Comparison of ENCODE assay signal across 9 cellular contexts in the genomic region with DNA sequence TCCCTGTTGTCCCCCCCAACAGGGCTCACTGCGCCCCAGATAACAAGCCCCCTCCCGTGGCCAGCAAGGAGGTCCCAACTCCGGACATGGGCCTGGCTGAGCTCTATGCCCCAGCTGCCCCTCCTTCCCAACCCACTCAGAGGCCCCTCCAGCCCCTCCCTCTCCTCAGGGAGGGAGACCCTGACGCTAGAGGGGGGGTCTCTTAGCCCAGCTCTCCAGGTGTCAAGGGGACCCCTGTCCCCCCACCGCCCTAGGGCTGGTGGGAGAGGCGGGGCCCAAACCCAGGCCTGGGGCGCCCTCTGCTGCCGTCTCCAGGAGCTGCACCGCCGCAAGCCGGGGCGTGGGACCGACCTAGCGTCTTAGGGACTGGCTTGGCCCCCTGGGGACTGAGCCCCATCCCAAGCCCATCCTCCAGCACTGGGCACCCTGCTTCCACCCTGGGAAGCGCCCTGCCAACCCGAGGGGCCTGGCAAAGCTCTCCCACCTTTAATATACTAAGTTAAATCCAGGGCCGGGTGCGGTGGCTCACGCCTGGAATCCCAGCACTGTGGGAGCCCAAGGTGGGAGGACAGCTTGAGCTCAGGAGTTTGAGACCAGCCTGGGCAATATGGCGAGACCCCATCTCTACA. TPM values are rescaled to one million over a fixed set of nuclear protein-coding genes. Genes with fewer than 3 reads are reported as not detected.
DNase-seq lines count a peak whose midpoint lies in the region; ATAC-seq and TF ChIP-seq lines count a peak whose summit lies in the region.
"Had no signal": no experiment of that assay in that cellular context is flagged by ENCODE, and none has a peak within 500 bp of the region (broad histone marks: within the 10 kb centered on the region; RNA-seq: fewer than 3 reads in every experiment).

No MANE protein-coding gene starts in this region.

- no peaks in the 10 kb centered on the region for H3K4me1 ChIP-seq in lung (ENCODE audit: control insufficient read depth in 2 of 2, insufficient read depth in 2 of 2, low read length in 2 of 2)

- no peak overlapping the region for H3K4me3 ChIP-seq in lung

- POLR2A ChIA-PET in CD4-positive, alpha-beta T cell (lab: Charles Lee), result interaction anchor here (0.6 to 1.0 kb wide), 4 partner anchors 18 to 192 kb away, joined by 3 to 4 read pairs (median 3); a partner anchor contains a TSS

- no peak overlapping the region for H3K27ac ChIP-seq in CD4-positive, alpha-beta T cell (ENCODE audit: low read depth, low read length)
- H3K27ac ChIP-seq in lung (ENCODE audit: low read depth in 1 of 2, low read length in 1 of 2), result no peak overlapping the region

- no peaks in the 10 kb centered on the region for H3K36me3 ChIP-seq in lung (ENCODE audit: control insufficient read depth in 2 of 2, insufficient read depth in 2 of 2, low read length in 2 of 2)

- intact Hi-C loops in CD4-positive, alpha-beta T cell (cut with DNase I, micrococcal nuclease), result loop anchor here (1.0 kb wide), 5 partner anchors 19 to 231 kb away; no protein-coding TSS in a partner anchor

- H3K4me3 Mint-ChIP-seq in CD4-positive, alpha-beta T cell, result no peak overlapping the region
- H3K4me3 Mint-ChIP-seq in central memory CD8-positive, alpha-beta T cell, result peak overlapping the region; percentile 49

- H3K9me3 Mint-ChIP-seq in CD4-positive, alpha-beta T cell, result no peaks in the 10 kb centered on the region
- H3K9me3 Mint-ChIP-seq in central memory CD8-positive, alpha-beta T cell, result no peaks in the 10 kb centered on the region
- H3K9me3 Mint-ChIP-seq: IgD-negative memory B cell had no signal

- H3K27me3 Mint-ChIP-seq in CD4-positive, alpha-beta T cell, result peaks cover 26% of the 10 kb centered on the region
- H3K27me3 Mint-ChIP-seq in central memory CD8-positive, alpha-beta T cell, result peaks cover 34% of the 10 kb centered on the region

- 9 to 12% methylated on average over 20 of the region's 20 CpGs for WGBS in lung, 2 donors

- H3K36me3 Mint-ChIP-seq in CD4-positive, alpha-beta T cell (ENCODE audit: low read depth), result peaks cover under 1% of the 10 kb centered on the region
- H3K36me3 Mint-ChIP-seq in central memory CD8-positive, alpha-beta T cell (ENCODE audit: insufficient read depth), result peaks cover 13% of the 10 kb centered on the region
- H3K36me3 Mint-ChIP-seq: IgD-negative memory B cell had no signal

- peaks cover 30% of the 10 kb centered on the region for H3K27me3 ChIP-seq in CD4-positive, alpha-beta T cell (ENCODE audit: control insufficient read depth, insufficient read depth, low read length)
- H3K27me3 ChIP-seq in lung (ENCODE audit: control insufficient read depth, insufficient read depth), result peaks cover 5% of the 10 kb centered on the region

- TF ChIP-seq CTCF in CD4-positive, alpha-beta T cell (IDR thresholded peaks at IDR 0.05), result peak; percentile 91
- peak; percentile 70 for TF ChIP-seq CTCF in lung (IDR thresholded peaks at IDR 0.05; ENCODE audit: control extremely low read depth, extremely low read depth)

- no peaks in the 10 kb centered on the region for H3K9me3 ChIP-seq in CD4-positive, alpha-beta T cell (ENCODE audit: control insufficient read depth, low read length)
- no peaks in the 10 kb centered on the region for H3K9me3 ChIP-seq in lung (ENCODE audit: control insufficient read depth in 2 of 2, insufficient read depth in 1 of 2, low read length in 1 of 2)

- peaks cover 7% of the 10 kb centered on the region for H3K4me1 Mint-ChIP-seq in CD4-positive, alpha-beta T cell (ENCODE audit: low read depth)
- peaks cover 11% of the 10 kb centered on the region for H3K4me1 Mint-ChIP-seq in central memory CD8-positive, alpha-beta T cell

- ATAC-seq in CD4-positive, alpha-beta T cell (ENCODE audit: poor library complexity), result peak; percentile 82
- ATAC-seq in activated CD4-positive, CD25-positive, alpha-beta regulatory T cell treated with anti-CD3 and anti-CD28 coated beads, Interleukin-2, amount 50 U/mL, for 24 hours, result peak; percentile 69 to 70
- peak; percentile 50 for ATAC-seq in central memory CD8-positive, alpha-beta T cell (replicated peaks; ENCODE audit: extremely low read depth, poor library complexity, severe bottlenecking)
- peak; percentile 54 for ATAC-seq in lung (ENCODE audit: insufficient read depth, low FRiP score)

- CTCF ChIA-PET in CD4-positive, alpha-beta T cell (lab: Charles Lee), result no interaction called here

- H3K27ac Mint-ChIP-seq in CD4-positive, alpha-beta T cell, result no peak overlapping the region
- H3K27ac Mint-ChIP-seq in central memory CD8-positive, alpha-beta T cell (ENCODE audit: low read depth), result no peak overlapping the region

- peak in 9 of 10 experiments; percentile 62 to 81 (median 69) for DNase-seq in CD4-positive, alpha-beta T cell
- DNase-seq in HUDEP-2 (lab: John Stamatoyannopoulos, UW; ENCODE audit: unreplicated experiment in 76 of 76), result peak in 42 of 76 experiments; percentile 6 to 81 (median 46)
- DNase-seq in central memory CD8-positive, alpha-beta T cell (ENCODE audit: low spot score in 2 of 2), result peak; percentile 55 to 75
- DNase-seq in lung (ENCODE audit: low spot score), result peak; percentile 56
- DNase-seq in stimulated activated CD8-positive, alpha-beta memory T cell treated with anti-CD3 and anti-CD28 coated beads, Interleukin-7, amount 100 ng/mL, for 24 hours (ENCODE audit: low read depth), result peak; percentile 48
- DNase-seq in NCI-H1105 treated with DMSO at 0.1 percent for 48 hours (lab: John Stamatoyannopoulos, UW), result no peak
- DNase-seq in SIG-M5 (lab: John Stamatoyannopoulos, UW), result no peak

RNA-seq across cellular contexts. Expression of a gene that starts 1.4 kb away (rescaled TPM):
- total RNA-seq in CD4-positive, alpha-beta T cell, result under 1 TPM; 0.17 to 0.22 TPM
- total RNA-seq in lung, result 10 to 100 TPM in 1 of 2 donors, 1 to 10 TPM in 1; 2.6 to 11.6 TPM
- 1 to 10 TPM; 1.3 to 2.3 TPM for polyA plus RNA-seq in lung
- polyA plus RNA-seq: IgD-negative memory B cell had no signal

RNA-seq across cellular contexts. Expression of a gene that starts 17.5 kb away (rescaled TPM):
- 10 to 100 TPM; 16.8 to 17.1 TPM for total RNA-seq in CD4-positive, alpha-beta T cell
- total RNA-seq in lung, result 10 to 100 TPM; 36.6 to 60.2 TPM
- polyA plus RNA-seq in lung, result 10 to 100 TPM; 43.4 to 48.0 TPM

RNA-seq across cellular contexts. Expression of a gene that starts 19.3 kb away (rescaled TPM):
- 100 to 1,000 TPM; 388 to 390 TPM for total RNA-seq in CD4-positive, alpha-beta T cell
- total RNA-seq in lung, result 100 to 1,000 TPM in 1 of 2 donors, 10 to 100 TPM in 1; 61.1 to 195 TPM
- polyA plus RNA-seq in lung, result 100 to 1,000 TPM; 194 to 262 TPM

RNA-seq across cellular contexts. Expression of a gene that starts 19.7 kb away (rescaled TPM):
- total RNA-seq in CD4-positive, alpha-beta T cell, result not detected
- total RNA-seq in lung, result not detected
- polyA plus RNA-seq in lung, result not detected
- polyA plus RNA-seq: IgD-negative memory B cell had no signal

RNA-seq across cellular contexts. Expression of a gene that starts 24.8 kb away (rescaled TPM):
- total RNA-seq in CD4-positive, alpha-beta T cell, result 100 to 1,000 TPM; 307 to 318 TPM
- total RNA-seq in lung, result 100 to 1,000 TPM; 161 to 236 TPM
- polyA plus RNA-seq in lung, result 100 to 1,000 TPM; 162 to 198 TPM

Comparison
In these comparisons a context has a peak if more than half of its experiments do, and no peak if none do; other contexts are left out.
1. DNase-seq: peak in CD4-positive, alpha-beta T cell (9 of 10), HUDEP-2 (42 of 76), central memory CD8-positive, alpha-beta T cell (2 of 2), lung (single experiment) and stimulated activated CD8-positive, alpha-beta memory T cell treated with anti-CD3 and anti-CD28 coated beads, Interleukin-7, amount 100 ng/mL, for 24 hours (single experiment); none in NCI-H1105 treated with DMSO at 0.1 percent for 48 hours (single experiment) and SIG-M5 (single experiment).
2. Peak in every context shown above with its lines, with median percentiles within 50 percentile points of each other: ATAC-seq.